ENCODE assay signal across 10 cellular contexts in genomic region chr1:32925360-32926142, GRCh38. TPM values are rescaled to one million over a fixed set of nuclear protein-coding genes. Genes with fewer than 3 reads are reported as not detected.
DNase-seq lines count a peak whose midpoint lies in the region; ATAC-seq and TF ChIP-seq lines count a peak whose summit lies in the region.
"Had no signal": no experiment of that assay in that cellular context is flagged by ENCODE, and none has a peak within 500 bp of the region (broad histone marks: within the 10 kb centered on the region; RNA-seq: fewer than 3 reads in every experiment).

No MANE protein-coding gene starts in this region.

- peak overlapping the region; percentile 92 for H3K4me2 ChIP-seq in H9 (ENCODE audit: insufficient read depth, insufficient read length, low read length)

- no peak overlapping the region for H3K18ac ChIP-seq in H9 (ENCODE audit: insufficient read length, low read depth, low read length)

- peaks cover 5 to 9% of the 10 kb centered on the region in 2 experiments; a peak in 4 of 5 replicates for H3K9me3 Mint-ChIP-seq in H9
- H3K9me3 Mint-ChIP-seq in activated CD4-positive, alpha-beta T cell treated with anti-CD3 and anti-CD28 coated beads, Interleukin-2, amount 10 ng/mL, durations not matched to agents 7 days and 5 days, result no peaks in the 10 kb centered on the region
- no peaks in the 10 kb centered on the region for H3K9me3 Mint-ChIP-seq in progenitor cell of endocrine pancreas (ENCODE audit: low read depth)

- H3K4me1 Mint-ChIP-seq in H9 (peaks cover 23 to 34% of the 10 kb centered on the region in 2 experiments), progenitor cell of endocrine pancreas (ENCODE audit: low read depth) (peaks cover 19% of the 10 kb centered on the region)
- H3K4me1 Mint-ChIP-seq in activated CD4-positive, alpha-beta T cell treated with anti-CD3 and anti-CD28 coated beads, Interleukin-2, amount 10 ng/mL, durations not matched to agents 7 days and 5 days, result peaks cover 14% of the 10 kb centered on the region

- H3K9ac ChIP-seq in H9 (ENCODE audit: extremely low read depth, insufficient read length, low read length), result no peak overlapping the region

- no peak overlapping the region for H4K5ac ChIP-seq in H9 (ENCODE audit: insufficient read length, low read depth, low read length)

- H4K8ac ChIP-seq in H9 (replicated peaks; ENCODE audit: insufficient read length, low read depth, low read length), result no peak overlapping the region

- H3K4me3 ChIP-seq in heart left ventricle (peak overlapping the region in 7 of 12 donors; percentile 8 to 34 (median 19)), suprapubic skin (no peak overlapping the region)

- POLR2A ChIA-PET in activated CD4-positive, alpha-beta T cell treated with anti-CD3 and anti-CD28 coated beads, Interleukin-2, amount 10 ng/mL, durations not matched to agents 7 days and 5 days (lab: Charles Lee), result no interaction called here

- H3K27ac ChIP-seq in H9 (ENCODE audit: insufficient read length, low read depth, low read length) (no peak overlapping the region), heart left ventricle (no peak overlapping the region), suprapubic skin (no peak overlapping the region)

- DNase-seq in H9, result peak; percentile 55
- peak; percentile 19 for DNase-seq in activated CD4-positive, alpha-beta T cell treated with anti-CD3 and anti-CD28 coated beads, Interleukin-2, amount 10 ng/mL, durations not matched to agents 7 days and 5 days
- peak in 1 of 5 donors; percentile 37 for DNase-seq in heart left ventricle
- DNase-seq in progenitor cell of endocrine pancreas (ENCODE audit: low spot score, unreplicated experiment), result no peak
- no peak for DNase-seq in MV-4-11 (lab: John Stamatoyannopoulos, UW)
- no peak for DNase-seq in suprapubic skin (ENCODE audit: low spot score in 2 of 2)
- DNase-seq: NCI-H1930, sigmoid colon had no signal

- H3K4me3 Mint-ChIP-seq in H9 (peak overlapping the region; percentile 68 to 86), progenitor cell of endocrine pancreas (ENCODE audit: low read depth) (peak overlapping the region; percentile 36)
- no peak overlapping the region for H3K4me3 Mint-ChIP-seq in activated CD4-positive, alpha-beta T cell treated with anti-CD3 and anti-CD28 coated beads, Interleukin-2, amount 10 ng/mL, durations not matched to agents 7 days and 5 days

- H2BK5ac ChIP-seq in H9 (ENCODE audit: insufficient read length, low read length), result no peak overlapping the region

- no peaks in the 10 kb centered on the region for H4K20me1 ChIP-seq in H9 (ENCODE audit: control insufficient read depth, insufficient read depth, insufficient read length)

- no CpG with 5 or more reads among the region's 24 CpGs for WGBS in H9 (ENCODE audit: extremely low coverage, insufficient read length, low lambda C conversion rate)
- WGBS in heart left ventricle, 4 donors, result 19 to 30% (median 27%) methylated on average over 24 of the region's 24 CpGs
- WGBS in suprapubic skin, result 19% methylated on average over 24 of the region's 24 CpGs

- no peak overlapping the region for H3K56ac ChIP-seq in H9 (ENCODE audit: insufficient read length, low read depth, low read length)

- no peak overlapping the region for H3K14ac ChIP-seq in H9 (ENCODE audit: insufficient read depth, low read length)

- H2AK5ac ChIP-seq in H9 (ENCODE audit: insufficient read length, low read length), result no peak overlapping the region

- no peak overlapping the region for H2AFZ ChIP-seq in H9 (ENCODE audit: low read length)

- no peak overlapping the region for H3K4ac ChIP-seq in H9 (ENCODE audit: low read depth, low read length)

- no peak overlapping the region for H2BK120ac ChIP-seq in H9 (ENCODE audit: low read depth, low read length, poor library complexity, severe bottlenecking)

- H3K23ac ChIP-seq in H9 (ENCODE audit: insufficient read length, low read depth, low read length), result no peak overlapping the region

- TF ChIP-seq POLR2A in heart left ventricle (IDR thresholded peaks at IDR 0.05) (no peak), suprapubic skin (IDR thresholded peaks at IDR 0.05) (no peak)

- H3K9me3 ChIP-seq in H9 (ENCODE audit: control insufficient read depth, low read depth, low read length), result no peaks in the 10 kb centered on the region
- H3K9me3 ChIP-seq in heart left ventricle, result no peaks in the 10 kb centered on the region
- no peaks in the 10 kb centered on the region for H3K9me3 ChIP-seq in suprapubic skin
- H3K9me3 ChIP-seq: sigmoid colon had no signal

- no peak overlapping the region for H3T11ph ChIP-seq in H9 (ENCODE audit: low read length)

- H3K36me3 Mint-ChIP-seq in H9 (ENCODE audit: insufficient read depth in 1 of 3, low read depth in 3 of 3) (no peaks in the 10 kb centered on the region), progenitor cell of endocrine pancreas (ENCODE audit: insufficient read depth) (no peaks in the 10 kb centered on the region)
- H3K36me3 Mint-ChIP-seq in activated CD4-positive, alpha-beta T cell treated with anti-CD3 and anti-CD28 coated beads, Interleukin-2, amount 10 ng/mL, durations not matched to agents 7 days and 5 days (ENCODE audit: low read depth), result no peaks in the 10 kb centered on the region

- H2BK20ac ChIP-seq in H9 (ENCODE audit: low read depth, low read length, poor library complexity, severe bottlenecking), result no peak overlapping the region

- no peak for TF ChIP-seq CTCF in H9 (conservative IDR thresholded peaks at IDR 0.05)
- no peak for TF ChIP-seq CTCF in heart left ventricle (IDR thresholded peaks at IDR 0.05)
- no peak for TF ChIP-seq CTCF in progenitor cell of endocrine pancreas (IDR thresholded peaks at IDR 0.05; ENCODE audit: unreplicated experiment)
- no peak for TF ChIP-seq CTCF in suprapubic skin (IDR thresholded peaks at IDR 0.05)

- CTCF ChIA-PET in activated CD4-positive, alpha-beta T cell treated with anti-CD3 and anti-CD28 coated beads, Interleukin-2, amount 10 ng/mL, durations not matched to agents 7 days and 5 days (lab: Charles Lee), result interaction anchor here (0.6 to 0.9 kb wide), 3 partner anchors 64 to 423 kb away, joined by 3 to 4 read pairs (median 3); no protein-coding TSS in a partner anchor

- peaks cover 12% of the 10 kb centered on the region for H3K23me2 ChIP-seq in H9 (ENCODE audit: insufficient read length, low read depth, low read length, poor library complexity, severe bottlenecking)

- H2BK15ac ChIP-seq in H9 (ENCODE audit: low read depth, low read length), result no peak overlapping the region

- intact Hi-C loops in heart left ventricle (cut with DNase I), result no loop called here

- ATAC-seq in heart left ventricle (peak; percentile 35 to 62 (median 46)), GM21367 (IDR thresholded peaks at IDR 0.05; ENCODE audit: unreplicated experiment) (no peak), HG03097 (IDR thresholded peaks at IDR 0.05; ENCODE audit: low FRiP score, unreplicated experiment) (no peak)

- no peaks in the 10 kb centered on the region for H3K79me1 ChIP-seq in H9 (ENCODE audit: insufficient read depth, low read depth, low read length, poor library complexity, severe bottlenecking)

- H3K27ac Mint-ChIP-seq in H9, result no peak overlapping the region
- no peak overlapping the region for H3K27ac Mint-ChIP-seq in activated CD4-positive, alpha-beta T cell treated with anti-CD3 and anti-CD28 coated beads, Interleukin-2, amount 10 ng/mL, durations not matched to agents 7 days and 5 days
- peak overlapping the region; percentile 85 for H3K27ac Mint-ChIP-seq in progenitor cell of endocrine pancreas

- H3K27me3 Mint-ChIP-seq in H9 (ENCODE audit: low read depth) (peaks cover 97% of the 10 kb centered on the region), progenitor cell of endocrine pancreas (peaks cover 50% of the 10 kb centered on the region)
- peaks cover 59% of the 10 kb centered on the region for H3K27me3 Mint-ChIP-seq in activated CD4-positive, alpha-beta T cell treated with anti-CD3 and anti-CD28 coated beads, Interleukin-2, amount 10 ng/mL, durations not matched to agents 7 days and 5 days

- no peaks in the 10 kb centered on the region for H3K79me2 ChIP-seq in H9 (ENCODE audit: insufficient read depth, low read length)

- H4K91ac ChIP-seq in H9 (ENCODE audit: insufficient read length, low read depth, low read length), result no peak overlapping the region

- H3K27me3 ChIP-seq in H9 (ENCODE audit: insufficient read depth, low read length) (peaks cover 20% of the 10 kb centered on the region; the same call in 1 of the 2 replicates), heart left ventricle (peaks cover 0 to 29% (median 0%) of the 10 kb centered on the region in 9 donors), suprapubic skin (peaks cover 33% of the 10 kb centered on the region)

- H3K36me3 ChIP-seq in heart left ventricle (no peaks in the 10 kb centered on the region), suprapubic skin (no peaks in the 10 kb centered on the region)
- H3K36me3 ChIP-seq: sigmoid colon had no signal

- H3K4me1 ChIP-seq in H9 (ENCODE audit: insufficient read depth, low read length) (no peaks in the 10 kb centered on the region), heart left ventricle (peaks cover 0 to 22% (median 11%) of the 10 kb centered on the region in 12 donors), suprapubic skin (peaks cover 16% of the 10 kb centered on the region)

- no peak overlapping the region for H2BK12ac ChIP-seq in H9 (ENCODE audit: insufficient read length, low read depth, low read length)

- no peak for TF ChIP-seq EP300 in suprapubic skin (IDR thresholded peaks at IDR 0.05)

RNA-seq across cellular contexts. Expression of gene TMEM54, which starts 24.4 kb away (rescaled TPM):
- 17.2 and 17.7 TPM in 2 replicates for total RNA-seq in H9 (2021)
- not detected for total RNA-seq in activated CD4-positive, alpha-beta T cell treated with anti-CD3 and anti-CD28 coated beads, Interleukin-2, amount 10 ng/mL, durations not matched to agents 7 days and 5 days
- 10 to 100 TPM in 3 of 9 donors, 1 to 10 TPM in 6; 7.5 to 15.9 (median 9.3) TPM for total RNA-seq in heart left ventricle
- 10 to 100 TPM in 1 of 2 donors, 1 to 10 TPM in 1; 5.6 to 12.5 TPM for polyA plus RNA-seq in heart left ventricle
- total RNA-seq in progenitor cell of endocrine pancreas, result 23.2 and 27.0 TPM in 2 replicates
- 100 to 1,000 TPM in 3 of 4 donors, 10 to 100 TPM in 1; 61.9 to 283 (median 228) TPM for total RNA-seq in suprapubic skin

RNA-seq across cellular contexts. Expression of gene RNF19B, which starts 39.1 kb away (rescaled TPM):
- total RNA-seq in H9 (2021), result 15.0 and 15.6 TPM in 2 replicates
- total RNA-seq in activated CD4-positive, alpha-beta T cell treated with anti-CD3 and anti-CD28 coated beads, Interleukin-2, amount 10 ng/mL, durations not matched to agents 7 days and 5 days, result 10 to 100 TPM; 18.4 to 20.1 TPM
- total RNA-seq in heart left ventricle, result 10 to 100 TPM in 8 of 9 donors, 1 to 10 TPM in 1; 10.0 to 42.5 (median 15.2) TPM
- polyA plus RNA-seq in heart left ventricle, result 10 to 100 TPM in 1 of 2 donors, 1 to 10 TPM in 1; 1.5 to 15.2 TPM
- total RNA-seq in progenitor cell of endocrine pancreas, result 14.2 and 16.4 TPM in 2 replicates
- total RNA-seq in suprapubic skin, result 10 to 100 TPM; 33.1 to 55.5 (median 43.0) TPM

RNA-seq across cellular contexts. Expression of gene HPCA, which starts 39.3 kb away (rescaled TPM):
- total RNA-seq in H9 (2021) (1.1 and 1.2 TPM in 2 replicates), heart left ventricle (under 1 TPM in 1 of 9 donors, not detected in 8; 0.29 TPM), progenitor cell of endocrine pancreas (0.96 and 1.1 TPM in 2 replicates), suprapubic skin (not detected)
- not detected for total RNA-seq in activated CD4-positive, alpha-beta T cell treated with anti-CD3 and anti-CD28 coated beads, Interleukin-2, amount 10 ng/mL, durations not matched to agents 7 days and 5 days
- not detected for polyA plus RNA-seq in heart left ventricle
- total RNA-seq: sigmoid colon had no signal

RNA-seq across cellular contexts. Expression of gene FNDC5, which starts 54.8 kb away (rescaled TPM):
- total RNA-seq in H9 (2021), result 4.5 and 5.9 TPM in 2 replicates
- not detected for total RNA-seq in activated CD4-positive, alpha-beta T cell treated with anti-CD3 and anti-CD28 coated beads, Interleukin-2, amount 10 ng/mL, durations not matched to agents 7 days and 5 days
- 100 to 1,000 TPM in 1 of 9 donors, 10 to 100 TPM in 8; 43.7 to 134 (median 59.7) TPM for total RNA-seq in heart left ventricle
- 10 to 100 TPM; 18.2 to 75.3 TPM for polyA plus RNA-seq in heart left ventricle
- 6.3 and 7.8 TPM in 2 replicates for total RNA-seq in progenitor cell of endocrine pancreas
- total RNA-seq in suprapubic skin, result 1 to 10 TPM in 2 of 4 donors, under 1 TPM in 1, not detected in 1; 0.48 to 3.0 (median 1.6) TPM

Comparison
In these comparisons a context has a peak if more than half of its experiments do, and no peak if none do; other contexts are left out.
1. DNase-seq: peak in H9 (single experiment) and activated CD4-positive, alpha-beta T cell treated with anti-CD3 and anti-CD28 coated beads, Interleukin-2, amount 10 ng/mL, durations not matched to agents 7 days and 5 days (single experiment); none in progenitor cell of endocrine pancreas (single experiment), MV-4-11 (single experiment) and suprapubic skin (0 of 2).
2. ATAC-seq: peak in heart left ventricle (4 of 4); none in GM21367 (single experiment) and HG03097 (single experiment).
3. RNA of gene TMEM54, which starts 24.4 kb away (total RNA-seq): 61.9 to 283 TPM in suprapubic skin, 23.2 to 27.0 TPM in progenitor cell of endocrine pancreas, 17.2 to 17.7 TPM in H9 and 7.5 to 15.9 TPM in heart left ventricle; not detected in activated CD4-positive, alpha-beta T cell treated with anti-CD3 and anti-CD28 coated beads, Interleukin-2, amount 10 ng/mL, durations not matched to agents 7 days and 5 days; every median in the first group is over 4 times any median in the second.